19 cellular contexts compared by ENCODE assay signal in genomic region chr20:32964575-32964974, GRCh38. TPM values are rescaled to one million over a fixed set of nuclear protein-coding genes. Genes with fewer than 3 reads are reported as not detected.
A peak's percentile ranks its signal among the peaks of the same experiment; 100 is the strongest.
DNase-seq lines count a peak whose midpoint lies in the region; ATAC-seq and TF ChIP-seq lines count a peak whose summit lies in the region.
"Had no signal": no experiment of that assay in that cellular context is flagged by ENCODE, and none has a peak within 500 bp of the region (broad histone marks: within the 10 kb centered on the region; RNA-seq: fewer than 3 reads in every experiment).

No MANE protein-coding gene starts in this region.

- peak overlapping the region; percentile 11 for H3K27ac Mint-ChIP-seq in activated CD8-positive, alpha-beta memory T cell treated with anti-CD3 and anti-CD28 coated beads, Interleukin-2, amount 10 ng/mL, durations not matched to agents 7 days and 5 days
- H3K27ac Mint-ChIP-seq: HFFc6 had no signal

- no peaks in the 10 kb centered on the region for H3K9me3 Mint-ChIP-seq in activated CD8-positive, alpha-beta memory T cell treated with anti-CD3 and anti-CD28 coated beads, Interleukin-2, amount 10 ng/mL, durations not matched to agents 7 days and 5 days (ENCODE audit: low read depth)
- H3K9me3 Mint-ChIP-seq: HFFc6 had no signal

- no peak for DNase-seq in activated CD8-positive, alpha-beta memory T cell treated with anti-CD3 and anti-CD28 coated beads, Interleukin-2, amount 10 ng/mL, durations not matched to agents 7 days and 5 days
- no peak for DNase-seq in activated CD8-positive, alpha-beta memory T cell treated with anti-CD3 and anti-CD28 coated beads for 24 hours
- DNase-seq in H7 (peak; percentile 2), left lobe of liver (ENCODE audit: low spot score) (peak; percentile 18), upper lobe of right lung (peak; percentile 3), GM19240 (ENCODE audit: insufficient read length, low spot score) (no peak)
- DNase-seq: BE2C; CD4-positive, alpha-beta memory T cell; EL; HFFc6; KBM-7; NCI-H1105 treated with DMSO at 0.1 percent for 48 hours; NCI-H1694; NCI-H2081 treated with DMSO at 0.1 percent for 48 hours; NCI-H446 treated with DMSO at 0.1 percent for 48 hours had no signal

- H3K27me3 Mint-ChIP-seq in activated CD8-positive, alpha-beta memory T cell treated with anti-CD3 and anti-CD28 coated beads, Interleukin-2, amount 10 ng/mL, durations not matched to agents 7 days and 5 days, result no peaks in the 10 kb centered on the region
- H3K27me3 Mint-ChIP-seq: CD4-positive, alpha-beta memory T cell had no signal

- H3K36me3 ChIP-seq in H7 (replicated peaks; ENCODE audit: control insufficient read depth, insufficient read depth, low read length) (no peaks in the 10 kb centered on the region), upper lobe of right lung (no peaks in the 10 kb centered on the region)
- H3K36me3 ChIP-seq: BE2C had no signal

- no peak for TF ChIP-seq CTCF in upper lobe of right lung (IDR thresholded peaks at IDR 0.05)

- H3K4me3 Mint-ChIP-seq in activated CD8-positive, alpha-beta memory T cell treated with anti-CD3 and anti-CD28 coated beads, Interleukin-2, amount 10 ng/mL, durations not matched to agents 7 days and 5 days, result no peak overlapping the region
- H3K4me3 Mint-ChIP-seq: HFFc6 had no signal

- no peak for ATAC-seq in activated CD8-positive, alpha-beta memory T cell treated with anti-CD3 and anti-CD28 coated beads, Interleukin-2, amount 10 ng/mL, durations not matched to agents 7 days and 5 days
- ATAC-seq in left lobe of liver (no peak), upper lobe of right lung (no peak), HG03095 (IDR thresholded peaks at IDR 0.05; ENCODE audit: unreplicated experiment) (no peak)
- ATAC-seq: HepG2, Panc1 had no signal

- H3K4me1 ChIP-seq in upper lobe of right lung, result no peaks in the 10 kb centered on the region
- H3K4me1 ChIP-seq: BE2C had no signal

- no peaks in the 10 kb centered on the region for H3K27me3 ChIP-seq in H7 (ENCODE audit: control insufficient read depth, insufficient read depth, low read length)
- no peaks in the 10 kb centered on the region for H3K27me3 ChIP-seq in upper lobe of right lung
- H3K27me3 ChIP-seq: BE2C had no signal

- peaks cover 69% of the 10 kb centered on the region for H3K4me1 Mint-ChIP-seq in activated CD8-positive, alpha-beta memory T cell treated with anti-CD3 and anti-CD28 coated beads, Interleukin-2, amount 10 ng/mL, durations not matched to agents 7 days and 5 days

- H3K9me3 ChIP-seq in upper lobe of right lung, result no peaks in the 10 kb centered on the region
- H3K9me3 ChIP-seq: BE2C had no signal

- CTCF ChIA-PET in activated CD8-positive, alpha-beta memory T cell treated with anti-CD3 and anti-CD28 coated beads, Interleukin-2, amount 10 ng/mL, durations not matched to agents 7 days and 5 days (lab: Charles Lee), result no interaction called here

- no peak overlapping the region for H3K27ac ChIP-seq in upper lobe of right lung

- H3K4me3 ChIP-seq in H7 (ENCODE audit: insufficient read depth, low read depth, low read length), result no peak overlapping the region
- H3K4me3 ChIP-seq in upper lobe of right lung, result no peak overlapping the region

- H3K36me3 Mint-ChIP-seq in activated CD8-positive, alpha-beta memory T cell treated with anti-CD3 and anti-CD28 coated beads, Interleukin-2, amount 10 ng/mL, durations not matched to agents 7 days and 5 days, result no peaks in the 10 kb centered on the region

- intact Hi-C loops in upper lobe of right lung (cut with DNase I), result no loop called here

RNA-seq across cellular contexts. Expression of gene SUN5, which starts 39.7 kb away (rescaled TPM):
- total RNA-seq in activated CD8-positive, alpha-beta memory T cell treated with anti-CD3 and anti-CD28 coated beads, Interleukin-2, amount 10 ng/mL, durations not matched to agents 7 days and 5 days, result not detected
- not detected in 2 replicates for total RNA-seq in H7 (2014; rRNA removed; shearing (Covaris generic))
- not detected for total RNA-seq in left lobe of liver
- total RNA-seq in upper lobe of right lung, result not detected
- total RNA-seq: CD4-positive, alpha-beta memory T cell; H4; HepG2; HFFc6 had no signal

RNA-seq across cellular contexts. Expression of gene BPIFB2, which starts 42.9 kb away (rescaled TPM):
- not detected for total RNA-seq in activated CD8-positive, alpha-beta memory T cell treated with anti-CD3 and anti-CD28 coated beads, Interleukin-2, amount 10 ng/mL, durations not matched to agents 7 days and 5 days
- not detected in 2 replicates for total RNA-seq in H7 (2014; rRNA removed; shearing (Covaris generic))
- total RNA-seq in left lobe of liver (0.18 TPM), upper lobe of right lung (not detected)
- total RNA-seq: CD4-positive, alpha-beta memory T cell; H4; HFFc6 had no signal

Comparison
In these comparisons a context has a peak if more than half of its experiments do, and no peak if none do; other contexts are left out.
1. DNase-seq: peak in H7 (single experiment), left lobe of liver (single experiment) and upper lobe of right lung (single experiment); none in activated CD8-positive, alpha-beta memory T cell treated with anti-CD3 and anti-CD28 coated beads, Interleukin-2, amount 10 ng/mL, durations not matched to agents 7 days and 5 days (single experiment), activated CD8-positive, alpha-beta memory T cell treated with anti-CD3 and anti-CD28 coated beads for 24 hours (single experiment) and GM19240 (single experiment).